In the genomic region with DNA sequence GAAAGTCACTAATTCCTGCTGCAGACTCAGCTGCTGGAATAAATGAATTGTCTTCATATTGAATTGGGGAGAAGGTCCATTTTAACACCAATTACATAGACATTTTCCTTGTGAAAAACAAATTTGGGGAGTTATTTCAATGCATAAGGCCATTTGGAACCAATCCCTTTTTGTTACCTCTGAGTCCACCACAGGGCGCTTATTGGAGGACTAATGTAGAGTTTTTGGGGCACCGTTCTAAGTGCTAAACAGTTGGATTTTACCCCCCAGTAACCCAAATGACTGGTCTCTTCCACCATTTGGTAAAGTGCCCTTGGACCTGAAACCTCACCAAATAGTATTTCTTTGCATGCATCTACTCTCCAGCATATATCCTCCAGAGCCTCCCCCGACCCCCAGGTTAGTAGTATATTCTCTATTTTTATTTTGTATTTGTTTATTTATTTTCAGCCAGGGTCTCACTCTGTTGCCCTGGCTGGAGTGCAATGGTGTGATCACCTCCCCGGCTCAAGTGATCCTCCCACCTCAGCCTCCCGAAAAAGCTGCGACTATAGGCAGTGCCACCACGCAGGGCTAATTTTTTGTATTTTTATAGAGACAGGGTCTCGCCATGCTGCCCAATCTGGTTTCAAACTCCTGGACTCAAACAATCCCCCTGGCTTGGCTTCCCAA, we compare ENCODE assay signal across 10 cellular contexts. TPM values are rescaled to one million over a fixed set of nuclear protein-coding genes. Genes with fewer than 3 reads are reported as not detected.
DNase-seq lines count a peak whose midpoint lies in the region; ATAC-seq and TF ChIP-seq lines count a peak whose summit lies in the region.
"Had no signal": no experiment of that assay in that cellular context is flagged by ENCODE, and none has a peak within 500 bp of the region (broad histone marks: within the 10 kb centered on the region; RNA-seq: fewer than 3 reads in every experiment).

No MANE protein-coding gene starts in this region.

- H3K4me1 Mint-ChIP-seq in activated T-cell treated with anti-CD3 and anti-CD28 coated beads, Interleukin-2, amount 50 U/mL, for 24 hours (ENCODE audit: low read depth), result peaks cover 70% of the 10 kb centered on the region
- peaks cover 64% of the 10 kb centered on the region for H3K4me1 Mint-ChIP-seq in activated CD8-positive, alpha-beta T cell treated with anti-CD3 and anti-CD28 coated beads for 36 hours (ENCODE audit: low read depth)
- H3K4me1 Mint-ChIP-seq in chondrocyte (ENCODE audit: low read depth), result peaks cover 68% of the 10 kb centered on the region

- H3K27ac ChIP-seq in iPS-20b (ENCODE audit: low read length) (no peak overlapping the region), thoracic aorta (peak overlapping the region; percentile 69 to 73), prostate gland (peak overlapping the region in 1 of 2 donors; percentile 96)

- peak overlapping the region; percentile 94 for H3K27ac Mint-ChIP-seq in activated T-cell treated with anti-CD3 and anti-CD28 coated beads, Interleukin-2, amount 50 U/mL, for 24 hours
- peak overlapping the region; percentile 98 for H3K27ac Mint-ChIP-seq in activated CD8-positive, alpha-beta T cell treated with anti-CD3 and anti-CD28 coated beads for 36 hours
- no peak overlapping the region for H3K27ac Mint-ChIP-seq in chondrocyte (ENCODE audit: unreplicated experiment)

- DNase-seq in activated T-cell treated with anti-CD3 and anti-CD28 coated beads, Interleukin-2, amount 50 U/mL, for 24 hours, result no peak
- no peak for DNase-seq in activated T-cell treated with anti-CD3 and anti-CD28 coated beads, Interleukin-2, amount 50 U/mL, for 1 hour
- no peak for DNase-seq in activated CD8-positive, alpha-beta T cell treated with anti-CD3 and anti-CD28 coated beads for 36 hours
- DNase-seq in thoracic aorta (ENCODE audit: low spot score) (no peak), prostate gland (ENCODE audit: low spot score) (no peak), chondrocyte (ENCODE audit: low spot score) (no peak)
- DNase-seq: left ventricle myocardium superior had no signal

- H3K27me3 ChIP-seq in iPS-20b (ENCODE audit: insufficient read depth, low read length), result no peaks in the 10 kb centered on the region
- H3K27me3 ChIP-seq in thoracic aorta (replicated peaks; ENCODE audit: insufficient read depth), result no peaks in the 10 kb centered on the region
- H3K27me3 ChIP-seq in prostate gland (replicated peaks; ENCODE audit: insufficient read depth), result no peaks in the 10 kb centered on the region

- peak overlapping the region; percentile 92; the same call in 1 of the 2 replicates for H3K4me3 ChIP-seq in iPS-20b (ENCODE audit: low read length)
- H3K4me3 ChIP-seq in thoracic aorta, result peak overlapping the region; percentile 72
- no peak overlapping the region for H3K4me3 ChIP-seq in prostate gland

- POLR2A ChIA-PET in activated CD8-positive, alpha-beta T cell treated with anti-CD3 and anti-CD28 coated beads for 36 hours (lab: Charles Lee), result no interaction called here

- H3K27me3 Mint-ChIP-seq in activated T-cell treated with anti-CD3 and anti-CD28 coated beads, Interleukin-2, amount 50 U/mL, for 24 hours, result no peaks in the 10 kb centered on the region
- H3K27me3 Mint-ChIP-seq in activated CD8-positive, alpha-beta T cell treated with anti-CD3 and anti-CD28 coated beads for 36 hours, result no peaks in the 10 kb centered on the region
- H3K27me3 Mint-ChIP-seq in chondrocyte (ENCODE audit: low read depth), result no peaks in the 10 kb centered on the region

- H3K9ac ChIP-seq in iPS-20b (ENCODE audit: low read depth, low read length), result peak overlapping the region; percentile 88; the same call in 1 of the 2 replicates

- peaks cover 27% of the 10 kb centered on the region for H3K36me3 Mint-ChIP-seq in activated T-cell treated with anti-CD3 and anti-CD28 coated beads, Interleukin-2, amount 50 U/mL, for 24 hours (ENCODE audit: low read depth)
- H3K36me3 Mint-ChIP-seq in activated CD8-positive, alpha-beta T cell treated with anti-CD3 and anti-CD28 coated beads for 36 hours (ENCODE audit: low read depth), result peaks cover 3% of the 10 kb centered on the region
- no peaks in the 10 kb centered on the region for H3K36me3 Mint-ChIP-seq in chondrocyte (ENCODE audit: low read depth)

- H3K9me3 Mint-ChIP-seq in activated T-cell treated with anti-CD3 and anti-CD28 coated beads, Interleukin-2, amount 50 U/mL, for 24 hours, result no peaks in the 10 kb centered on the region
- no peaks in the 10 kb centered on the region for H3K9me3 Mint-ChIP-seq in activated CD8-positive, alpha-beta T cell treated with anti-CD3 and anti-CD28 coated beads for 36 hours
- H3K9me3 Mint-ChIP-seq in chondrocyte (ENCODE audit: low read depth), result no peaks in the 10 kb centered on the region

- CTCF ChIA-PET in activated CD8-positive, alpha-beta T cell treated with anti-CD3 and anti-CD28 coated beads for 36 hours (lab: Charles Lee), result interaction anchor here (2.9 to 3.9 kb wide), 2 partner anchors 14 to 15 kb away, joined by 14 to 18 read pairs; no protein-coding TSS in a partner anchor

- intact Hi-C loops in activated CD8-positive, alpha-beta T cell treated with anti-CD3 and anti-CD28 coated beads for 36 hours (cut with micrococcal nuclease), result loop anchor here (5.0 kb wide), 1 partner anchor 147 kb away; a partner anchor contains a TSS
- intact Hi-C loops in prostate gland (cut with DNase I), result no loop called here

- no peaks in the 10 kb centered on the region for H3K9me3 ChIP-seq in iPS-20b (ENCODE audit: insufficient read depth, low read depth, low read length)
- no peaks in the 10 kb centered on the region for H3K9me3 ChIP-seq in thoracic aorta
- no peaks in the 10 kb centered on the region for H3K9me3 ChIP-seq in prostate gland

- no peak for TF ChIP-seq POLR2A in prostate gland (IDR thresholded peaks at IDR 0.05)

- 94% methylated on average over 8 of the region's 8 CpGs for WGBS in prostate gland

- peaks cover 20% of the 10 kb centered on the region for H3K4me1 ChIP-seq in iPS-20b (ENCODE audit: insufficient read depth, low read length)
- peaks cover 31 to 51% of the 10 kb centered on the region in 2 donors for H3K4me1 ChIP-seq in thoracic aorta (ENCODE audit: control insufficient read depth in 1 of 2, low read depth in 2 of 2)
- no peaks in the 10 kb centered on the region for H3K4me1 ChIP-seq in prostate gland (replicated peaks)

- ATAC-seq in activated CD8-positive, alpha-beta T cell treated with anti-CD3 and anti-CD28 coated beads for 36 hours, result no peak
- ATAC-seq in thoracic aorta (ENCODE audit: insufficient number of reproducible peaks, low FRiP score, low read depth) (no peak), GM18867 (IDR thresholded peaks at IDR 0.05; ENCODE audit: unreplicated experiment) (no peak)
- ATAC-seq: left ventricle myocardium superior had no signal

- H3K4me3 Mint-ChIP-seq in activated T-cell treated with anti-CD3 and anti-CD28 coated beads, Interleukin-2, amount 50 U/mL, for 24 hours, result peak overlapping the region; percentile 95
- peak overlapping the region; percentile 98 for H3K4me3 Mint-ChIP-seq in activated CD8-positive, alpha-beta T cell treated with anti-CD3 and anti-CD28 coated beads for 36 hours
- H3K4me3 Mint-ChIP-seq in chondrocyte (ENCODE audit: unreplicated experiment), result no peak overlapping the region

- no peak for TF ChIP-seq CTCF in activated CD8-positive, alpha-beta T cell treated with anti-CD3 and anti-CD28 coated beads for 36 hours (IDR thresholded peaks at IDR 0.05)
- TF ChIP-seq CTCF in thoracic aorta (IDR thresholded peaks at IDR 0.05) (no peak), prostate gland (IDR thresholded peaks at IDR 0.05) (no peak), chondrocyte (IDR thresholded peaks at IDR 0.05) (no peak)

- H3K36me3 ChIP-seq in iPS-20b (ENCODE audit: insufficient read depth, low read depth, low read length) (0 out of 2 replicates have a peak, but pooled peaks cover 4% of the 10 kb centered on the region), thoracic aorta (no peaks in the 10 kb centered on the region), prostate gland (no peaks in the 10 kb centered on the region)

RNA-seq across cellular contexts. Expression of a gene that starts 1.6 kb away (rescaled TPM):
- total RNA-seq in activated CD8-positive, alpha-beta T cell treated with anti-CD3 and anti-CD28 coated beads for 36 hours, result 10 to 100 TPM; 12.4 to 15.7 TPM
- total RNA-seq in thoracic aorta (10 to 100 TPM; 16.5 to 21.3 TPM), prostate gland (10 to 100 TPM; 29.2 to 37.5 TPM), chondrocyte (14.1 to 15.4 TPM (median 15.3 TPM) in 3 replicates)

RNA-seq across cellular contexts. Expression of a gene that starts 3.1 kb away (rescaled TPM):
- 10 to 100 TPM; 10.4 TPM for total RNA-seq in activated CD8-positive, alpha-beta T cell treated with anti-CD3 and anti-CD28 coated beads for 36 hours
- total RNA-seq in thoracic aorta (10 to 100 TPM; 16.9 to 28.3 TPM), prostate gland (10 to 100 TPM; 26.8 to 65.4 TPM), chondrocyte (12.5 to 18.2 TPM (median 14.8 TPM) in 3 replicates)

RNA-seq across cellular contexts. Expression of a gene that starts 26.6 kb away (rescaled TPM):
- 1 to 10 TPM in 1 of 2 experiments, under 1 TPM in 1; 0.54 to 1.4 TPM for total RNA-seq in activated CD8-positive, alpha-beta T cell treated with anti-CD3 and anti-CD28 coated beads for 36 hours
- total RNA-seq in thoracic aorta (1 to 10 TPM in 1 of 2 donors, under 1 TPM in 1; 0.14 to 2.6 TPM), prostate gland (10 to 100 TPM; 13.2 to 14.8 TPM), chondrocyte (0.36 to 0.63 TPM (median 0.62 TPM) in 3 replicates)

RNA-seq across cellular contexts. Expression of a gene that starts 27.7 kb away (rescaled TPM):
- under 1 TPM in 1 of 2 experiments, not detected in 1; 0.25 TPM for total RNA-seq in activated CD8-positive, alpha-beta T cell treated with anti-CD3 and anti-CD28 coated beads for 36 hours
- total RNA-seq in thoracic aorta (not detected), prostate gland (1 to 10 TPM; 1.1 to 3.4 TPM), chondrocyte (0.54 TPM in 1 of 3 replicates, not detected in the others)
- total RNA-seq: dermis microvascular lymphatic vessel endothelial cell had no signal

RNA-seq across cellular contexts. Expression of a gene that starts 35.2 kb away (rescaled TPM):
- total RNA-seq in activated CD8-positive, alpha-beta T cell treated with anti-CD3 and anti-CD28 coated beads for 36 hours, result 100 to 1,000 TPM; 129 to 132 TPM
- total RNA-seq in thoracic aorta, result 100 to 1,000 TPM; 102 to 122 TPM
- 100 to 1,000 TPM; 117 to 141 TPM for total RNA-seq in prostate gland
- total RNA-seq in chondrocyte, result 199 to 223 TPM (median 217 TPM) in 3 replicates

Comparison
In these comparisons a context has a peak if more than half of its experiments do, and no peak if none do; other contexts are left out.
1. H3K4me3 ChIP-seq: peak in iPS-20b (single experiment) and thoracic aorta (single experiment); none in prostate gland (0 of 2).